ENCODE assay signal across 26 cellular contexts in the genomic region with DNA sequence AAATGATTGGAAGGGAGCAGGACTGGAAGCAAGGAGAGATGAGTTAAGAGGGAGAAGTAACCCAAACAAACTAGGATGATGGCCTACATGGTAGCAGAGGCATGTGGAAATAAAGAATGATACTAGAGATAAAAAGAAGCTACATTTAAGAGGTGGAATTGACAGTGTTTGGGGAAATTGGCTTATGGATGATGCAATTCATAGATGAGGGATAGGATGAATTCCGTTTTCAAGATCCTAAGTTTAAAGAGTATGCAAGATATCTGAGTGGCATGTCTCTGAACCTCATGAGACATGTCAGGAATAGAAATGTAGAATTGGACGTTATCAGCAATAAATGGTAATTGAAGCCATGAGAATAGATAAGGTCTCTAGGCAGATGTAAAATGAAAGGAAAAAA.
DNase-seq lines count a peak whose midpoint lies in the region; ATAC-seq, FAIRE-seq and TF ChIP-seq lines count a peak whose summit lies in the region.
"Had no signal": no experiment of that assay in that cellular context is flagged by ENCODE, and none has a peak within 500 bp of the region (broad histone marks: within the 10 kb centered on the region; RNA-seq: fewer than 3 reads in every experiment).

No MANE protein-coding gene starts in this region.

- H3K18ac ChIP-seq in IMR-90 (ENCODE audit: low read depth, low read length), result no peak overlapping the region

- no peak overlapping the region for H2BK120ac ChIP-seq in IMR-90 (ENCODE audit: low read depth, low read length)

- H2AFZ ChIP-seq in SK-N-SH (ENCODE audit: low read depth), result no peak overlapping the region
- no peak overlapping the region for H2AFZ ChIP-seq in IMR-90 (replicated peaks; ENCODE audit: low read length, poor library complexity)
- no peak overlapping the region for H2AFZ ChIP-seq in hepatocyte

- H3K4me3 ChIP-seq in SK-N-SH (ENCODE audit: low read depth in 2 of 2, low read length in 1 of 2) (no peak overlapping the region), A549 (no peak overlapping the region), IMR-90 (ENCODE audit: insufficient read depth, low read depth, low read length) (no peak overlapping the region), hepatocyte (no peak overlapping the region)
- H3K4me3 ChIP-seq: BLaER1, GM12878 had no signal

- TF ChIP-seq CTCF in SK-N-SH (IDR thresholded peaks at IDR 0.05) (no peak), A549 (IDR thresholded peaks at IDR 0.05) (no peak), IMR-90 (conservative IDR thresholded peaks at IDR 0.05; ENCODE audit: low read depth, low read length) (no peak), hepatocyte (IDR thresholded peaks at IDR 0.05; ENCODE audit: poor library complexity) (no peak)

- H3K36me3 ChIP-seq in SK-N-SH (replicated peaks in 1 of 2; ENCODE audit: control insufficient read depth in 1 of 2, insufficient read depth in 2 of 2, low read length in 1 of 2) (peaks cover 0 to under 1% of the 10 kb centered on the region in 2 experiments), IMR-90 (ENCODE audit: control insufficient read depth, insufficient read depth, low read length) (no peaks in the 10 kb centered on the region), hepatocyte (replicated peaks; ENCODE audit: insufficient read depth, low read depth) (no peaks in the 10 kb centered on the region)
- H3K36me3 ChIP-seq: BE2C, BLaER1 had no signal

- no peak overlapping the region for H2BK15ac ChIP-seq in IMR-90 (ENCODE audit: low read depth, low read length)

- H2AK5ac ChIP-seq in IMR-90 (ENCODE audit: low read depth, low read length), result no peak overlapping the region

- no peak overlapping the region for H3K23ac ChIP-seq in IMR-90 (ENCODE audit: low read depth, low read length)

- H3K27me3 ChIP-seq in SK-N-SH (ENCODE audit: insufficient read depth) (no peaks in the 10 kb centered on the region), IMR-90 (ENCODE audit: control insufficient read depth, insufficient read depth, low read length) (no peaks in the 10 kb centered on the region), hepatocyte (no peaks in the 10 kb centered on the region)
- H3K27me3 ChIP-seq: BE2C, BLaER1 had no signal

- H3K4me2 ChIP-seq in SK-N-SH (no peak overlapping the region), A549 (peak overlapping the region; percentile 21; the same call in 2 of the 3 replicates), IMR-90 (ENCODE audit: low read depth, low read length) (no peak overlapping the region), hepatocyte (peak overlapping the region; percentile 25)
- H3K4me2 ChIP-seq: BLaER1 had no signal

- no peaks in the 10 kb centered on the region for H3K9me1 ChIP-seq in IMR-90 (ENCODE audit: insufficient read depth, low read length)

- dilution Hi-C loops in IMR-90 (cut with HindIII; ENCODE audit: low sequenced_read_pairs, unreplicated experiment), result no loop called here

- H3F3A ChIP-seq in SK-N-SH (replicated peaks; ENCODE audit: insufficient read depth), result no peaks in the 10 kb centered on the region

- POLR2A ChIA-PET in SK-N-SH (lab: Yijun Ruan, JAX), result no interaction called here
- POLR2A ChIA-PET in A549 (lab: Yijun Ruan, JAX), result no interaction called here
- POLR2A ChIA-PET in IMR-90 (lab: Charles Lee; ENCODE audit: unreplicated experiment), result no interaction called here

- H3K79me2 ChIP-seq in SK-N-SH (ENCODE audit: insufficient read depth), result no peaks in the 10 kb centered on the region
- no peaks in the 10 kb centered on the region for H3K79me2 ChIP-seq in hepatocyte

- H3K9me3 ChIP-seq in SK-N-SH, result no peaks in the 10 kb centered on the region
- no peaks in the 10 kb centered on the region for H3K9me3 ChIP-seq in A549
- no peaks in the 10 kb centered on the region for H3K9me3 ChIP-seq in IMR-90 (ENCODE audit: control insufficient read depth, insufficient read depth, low read length)
- H3K9me3 ChIP-seq in hepatocyte (ENCODE audit: low read depth), result peaks cover 3% of the 10 kb centered on the region
- H3K9me3 ChIP-seq: BE2C, BLaER1 had no signal

- TF ChIP-seq RAD21 in SK-N-SH (IDR thresholded peaks at IDR 0.05; ENCODE audit: low read length) (no peak), A549 (conservative IDR thresholded peaks at IDR 0.05 in 1 of 2, IDR thresholded peaks at IDR 0.05 in 1 of 2) (no peak), IMR-90 (IDR thresholded peaks at IDR 0.05; ENCODE audit: low read length) (no peak)

- no peak for DNase-seq in SK-N-SH
- no peak for DNase-seq in A549 (ENCODE audit: low read depth in 1 of 2, low spot score in 1 of 2)
- no peak for DNase-seq in IMR-90
- no peak for DNase-seq in hepatocyte (ENCODE audit: low spot score)
- no peak for DNase-seq in activated CD4-positive, alpha-beta T cell treated with anti-CD3 and anti-CD28 coated beads for 1 hour
- DNase-seq: ACHN; BE2C; C1 segment of cervical spinal cord; CD4-positive, alpha-beta memory T cell; CD4-positive, CD25-positive, alpha-beta regulatory T cell; CD8-positive, alpha-beta memory T cell; COR-L47; DMS 273 treated with DMSO at 0.1 percent for 48 hours; DMS153; DMS53; DMS79; DND-41; EL; GDM1 had no signal

- H3K4me1 ChIP-seq in SK-N-SH (ENCODE audit: control insufficient read depth in 1 of 2, insufficient read depth in 2 of 2, low read depth in 1 of 2, low read length in 1 of 2) (no peaks in the 10 kb centered on the region; a peak in 2 of 4 replicates), A549 (peaks cover 8% of the 10 kb centered on the region; the same call in 1 of the 3 replicates), IMR-90 (ENCODE audit: control insufficient read depth, insufficient read depth, low read length) (no peaks in the 10 kb centered on the region), hepatocyte (ENCODE audit: insufficient read depth) (no peaks in the 10 kb centered on the region)
- H3K4me1 ChIP-seq: BE2C had no signal

- no peaks in the 10 kb centered on the region for H3K79me1 ChIP-seq in IMR-90 (ENCODE audit: low read depth in 1 of 2, low read length in 2 of 2)

- no peak overlapping the region for H2BK5ac ChIP-seq in IMR-90 (ENCODE audit: low read depth, low read length, poor library complexity, severe bottlenecking)

- no peak overlapping the region for H2AK9ac ChIP-seq in IMR-90 (replicated peaks; ENCODE audit: low read depth, low read length, poor library complexity)

- peak; percentile 18 for FAIRE-seq in A549 (lab: Jason Lieb, UNC)
- FAIRE-seq: GM12878, GM12892, GM18507 had no signal

- no peak overlapping the region for H3K56ac ChIP-seq in IMR-90 (ENCODE audit: extremely low read depth, insufficient read depth, low read length)

- no TSS peak for BruUV-seq in IMR-90 (replicated peaks; lab: Mats Ljungman, UMichigan)

- H3K9me2 ChIP-seq in SK-N-SH (no peaks in the 10 kb centered on the region), hepatocyte (replicated peaks; ENCODE audit: insufficient read depth) (no peaks in the 10 kb centered on the region)

- H3K4ac ChIP-seq in IMR-90 (ENCODE audit: low read depth, low read length), result no peak overlapping the region

- ATAC-seq in SK-N-SH treated with all-trans-retinoic acid at 6 μM for 48 hours (no peak), A549 (no peak), IMR-90 (ENCODE audit: low read depth) (no peak), HG02763 (IDR thresholded peaks at IDR 0.05; ENCODE audit: unreplicated experiment) (no peak)
- ATAC-seq: GM12878 had no signal

- in situ Hi-C loops in IMR-90 (cut with MboI; ENCODE audit: low sequenced_read_pairs), result no loop called here

- no peak overlapping the region for H4K91ac ChIP-seq in IMR-90 (ENCODE audit: insufficient read depth, low read depth, low read length)

- H4K8ac ChIP-seq in IMR-90 (ENCODE audit: low read depth in 2 of 2, low read length in 2 of 2), result no peak overlapping the region

- no peak overlapping the region for H3K9ac ChIP-seq in SK-N-SH
- no peak overlapping the region for H3K9ac ChIP-seq in IMR-90 (ENCODE audit: low read depth, low read length)
- H3K9ac ChIP-seq: BLaER1 had no signal

- no peak for TF ChIP-seq EP300 in SK-N-SH (IDR thresholded peaks at IDR 0.05; ENCODE audit: borderline replicate concordance in 1 of 2, low read depth in 1 of 2, low read length in 1 of 2)
- TF ChIP-seq EP300 in A549 (IDR thresholded peaks at IDR 0.05), result no peak

- H4K20me1 ChIP-seq in SK-N-SH (ENCODE audit: insufficient read depth) (no peaks in the 10 kb centered on the region), IMR-90 (ENCODE audit: insufficient read depth, low read length) (no peaks in the 10 kb centered on the region), hepatocyte (ENCODE audit: insufficient read depth, poor library complexity, severe bottlenecking) (no peaks in the 10 kb centered on the region)
- H4K20me1 ChIP-seq: BLaER1 had no signal

- H3K27ac ChIP-seq in SK-N-SH (ENCODE audit: low read depth in 2 of 2, low read length in 1 of 2) (no peak overlapping the region; a peak in 1 of 4 replicates), A549 (0 out of 6 replicates have a peak overlapping the region, but pooled peaks of 1 of the 2 experiments have one; percentile 3), IMR-90 (ENCODE audit: insufficient read depth, low read length) (no peak overlapping the region), hepatocyte (no peak overlapping the region)
- H3K27ac ChIP-seq: 22Rv1, BLaER1 had no signal

- H3K14ac ChIP-seq in IMR-90 (replicated peaks; ENCODE audit: low read depth, low read length), result no peak overlapping the region

- CTCF ChIA-PET in SK-N-SH (lab: Yijun Ruan, JAX), result no interaction called here
- CTCF ChIA-PET in A549 (lab: Yijun Ruan, JAX), result no interaction called here
- CTCF ChIA-PET in IMR-90 (lab: Yijun Ruan, JAX), result no interaction called here

- TF ChIP-seq POLR2A in A549 (IDR thresholded peaks at IDR 0.05; ENCODE audit: low read length) (no peak), IMR-90 (IDR thresholded peaks at IDR 0.05; ENCODE audit: low read depth, low read length) (no peak)

- no peak overlapping the region for H4K5ac ChIP-seq in IMR-90 (ENCODE audit: low read depth, low read length)

- intact Hi-C loops in IMR-90 (cut with micrococcal nuclease), result loop anchor here (5.0 kb wide), 1 partner anchor 1073 kb away; no protein-coding TSS in a partner anchor

- H2BK20ac ChIP-seq in IMR-90 (ENCODE audit: low read depth, low read length), result no peak overlapping the region

- WGBS in SK-N-SH (ENCODE audit: low lambda C conversion rate), result 57% methylated on average over 2 of the region's 2 CpGs
- whole genome bisulfite sequencing in A549 (ENCODE audit: missing lambda C conversion rate), result 91% methylated on average over 2 of the region's 2 CpGs
- WGBS in IMR-90 (ENCODE audit: extremely low coverage in 2 of 2, insufficient read length in 1 of 2), 2 experiments, result 67% methylated on average over 1 of the region's 2 CpGs; no CpG with 5 or more reads in 1 of the 2 experiments
- 57% methylated on average over 2 of the region's 2 CpGs for WGBS in hepatocyte (ENCODE audit: low lambda C conversion rate, missing lambda C conversion rate)

TF ChIP-seq in SK-N-SH, 30 proteins besides CTCF, POLR2A, EP300 and RAD21 (continues in another document):
- TF ChIP-seq RCOR1 (IDR thresholded peaks at IDR 0.05; ENCODE audit: low read length) (no peak), FOXM1 (IDR thresholded peaks at IDR 0.05; ENCODE audit: low read depth) (no peak)

TF ChIP-seq in SK-N-SH treated with all-trans-retinoic acid at 6 μM for 48 hours, 23 proteins besides CTCF, POLR2A, EP300 and RAD21 (continues in another document):
- TF ChIP-seq SNAI2 (CRISPR knock-in tag; IDR thresholded peaks at IDR 0.05), result no peak

TF ChIP-seq in IMR-90, 13 proteins besides CTCF, POLR2A, EP300 and RAD21:
- TF ChIP-seq CEBPB (IDR thresholded peaks at IDR 0.05; ENCODE audit: low read depth, low read length) (0 out of 2 replicates have a peak, but pooled peaks have one; percentile 19), MAFK (IDR thresholded peaks at IDR 0.05; ENCODE audit: low read depth, low read length) (no peak)

Comparison
In these comparisons a context has a peak if more than half of its experiments do, and no peak if none do; other contexts are left out.
1. H3K4me2 ChIP-seq: peak in A549 (single experiment) and hepatocyte (single experiment); none in SK-N-SH (single experiment) and IMR-90 (single experiment).